ENCODE assay signal across 11 cellular contexts in the genomic region with DNA sequence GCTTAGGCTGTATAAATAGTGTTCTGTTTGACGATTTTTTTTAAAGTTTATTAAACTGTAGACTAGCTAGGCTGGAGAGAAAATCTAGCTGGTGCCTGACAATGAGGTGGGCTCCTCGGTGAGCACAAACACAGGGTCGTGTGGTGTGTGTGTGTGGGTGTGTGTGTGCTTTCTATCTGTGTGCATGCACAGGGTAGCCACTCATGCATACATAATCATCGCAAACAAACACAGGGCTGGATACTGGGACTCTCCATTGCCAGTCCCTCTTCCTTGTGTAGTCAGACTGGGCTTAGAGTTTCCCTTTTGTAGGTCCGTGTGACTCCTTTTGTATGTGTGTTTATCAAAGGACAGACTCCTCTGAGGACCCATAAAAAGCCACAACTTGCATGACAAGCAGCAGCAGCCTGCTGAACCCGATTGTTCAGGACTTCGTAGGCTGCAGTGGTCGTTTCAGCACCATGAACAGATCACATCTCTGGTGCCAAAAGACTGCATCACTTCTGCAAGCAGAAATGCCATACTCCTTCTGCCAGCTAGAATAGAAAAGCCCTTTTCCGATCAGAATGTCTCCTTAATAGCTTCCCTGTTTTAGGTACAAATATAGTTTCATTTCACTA. TPM values are rescaled to one million over a fixed set of nuclear protein-coding genes. Genes with fewer than 3 reads are reported as not detected.
DNase-seq lines count a peak whose midpoint lies in the region; ATAC-seq and TF ChIP-seq lines count a peak whose summit lies in the region.
"Had no signal": no experiment of that assay in that cellular context is flagged by ENCODE, and none has a peak within 500 bp of the region (broad histone marks: within the 10 kb centered on the region; RNA-seq: fewer than 3 reads in every experiment).

No MANE protein-coding gene starts in this region.

- H3K9ac ChIP-seq in SK-N-SH, result no peak overlapping the region

- TF ChIP-seq EP300 in SK-N-SH (IDR thresholded peaks at IDR 0.05; ENCODE audit: borderline replicate concordance in 1 of 2, low read depth in 1 of 2, low read length in 1 of 2), result no peak

- CTCF ChIA-PET in SK-N-SH (lab: Yijun Ruan, JAX), result interaction anchor here (0.7 to 1.4 kb wide), 4 partner anchors 15 to 735 kb away, joined by 3 to 5 read pairs (median 4); no protein-coding TSS in a partner anchor

- no peak overlapping the region for H2AFZ ChIP-seq in SK-N-SH (ENCODE audit: low read depth)

- H3K9me2 ChIP-seq in SK-N-SH, result no peaks in the 10 kb centered on the region

- H3K79me2 ChIP-seq in SK-N-SH (ENCODE audit: insufficient read depth), result no peaks in the 10 kb centered on the region

- H3K4me1 ChIP-seq in SK-N-SH (ENCODE audit: control insufficient read depth in 1 of 2, insufficient read depth in 2 of 2, low read depth in 1 of 2, low read length in 1 of 2), result peaks cover 0 to 33% of the 10 kb centered on the region in 2 experiments; a peak in 2 of 4 replicates
- H3K4me1 ChIP-seq: prostate gland had no signal

- no peak for TF ChIP-seq RAD21 in SK-N-SH (IDR thresholded peaks at IDR 0.05; ENCODE audit: low read length)

- peak overlapping the region in 1 of 2 experiments; percentile 29; a peak in 1 of 4 replicates for H3K27ac ChIP-seq in SK-N-SH (ENCODE audit: low read depth in 2 of 2, low read length in 1 of 2)
- H3K27ac ChIP-seq: prostate gland had no signal

- WGBS in SK-N-SH (ENCODE audit: low lambda C conversion rate), result 1% methylated on average over 9 of the region's 9 CpGs

- ATAC-seq in HG03565 (IDR thresholded peaks at IDR 0.05; ENCODE audit: unreplicated experiment), result no peak
- ATAC-seq: stimulated activated naive B cell treated with anti-CD40 and anti-IgM and Interleukin-4, amounts not matched to agents 10 μg/mL and 1 μg/mL and 100 μg/mL, for 72 hours had no signal

- no peaks in the 10 kb centered on the region for H3K9me3 ChIP-seq in SK-N-SH
- H3K9me3 ChIP-seq: prostate gland had no signal

- no peaks in the 10 kb centered on the region for H3K36me3 ChIP-seq in SK-N-SH (replicated peaks in 1 of 2; ENCODE audit: control insufficient read depth in 1 of 2, insufficient read depth in 2 of 2, low read length in 1 of 2)
- H3K36me3 ChIP-seq: prostate gland had no signal

- H3K4me3 ChIP-seq in SK-N-SH (ENCODE audit: low read depth in 2 of 2, low read length in 1 of 2), result peak overlapping the region in 1 of 2 experiments; percentile 46; a peak in 1 of 4 replicates
- H3K4me3 ChIP-seq in fibroblast of villous mesenchyme (ENCODE audit: low read depth, low read length), result no peak overlapping the region

- DNase-seq in NCI-H345 (lab: John Stamatoyannopoulos, UW) (peak; percentile 25), NCI-H345 treated with DMSO at 0.1 percent for 48 hours (lab: John Stamatoyannopoulos, UW; ENCODE audit: unreplicated experiment) (no peak), SK-N-SH (peak; percentile 58), fibroblast of villous mesenchyme (ENCODE audit: low read depth) (peak; percentile 0), superior temporal gyrus (ENCODE audit: extremely low spot score) (peak; percentile 57), NCI-H2107 treated with DMSO at 0.1 percent for 48 hours (lab: John Stamatoyannopoulos, UW; ENCODE audit: unreplicated experiment) (no peak), OCI-M2 (lab: John Stamatoyannopoulos, UW; ENCODE audit: unreplicated experiment) (no peak)
- DNase-seq: stimulated activated naive B cell treated with anti-CD40 and anti-IgM and Interleukin-4, amounts not matched to agents 10 μg/mL and 1 μg/mL and 100 μg/mL, for 72 hours; T-helper 1 cell had no signal

- POLR2A ChIA-PET in SK-N-SH (lab: Yijun Ruan, JAX), result interaction anchor here (1.2 kb wide), 1 partner anchor 13 kb away, joined by 3 read pairs; no protein-coding TSS in a partner anchor

- H3F3A ChIP-seq in SK-N-SH (replicated peaks; ENCODE audit: insufficient read depth), result no peaks in the 10 kb centered on the region

- H4K20me1 ChIP-seq in SK-N-SH (ENCODE audit: insufficient read depth), result no peaks in the 10 kb centered on the region

- TF ChIP-seq CTCF in SK-N-SH (IDR thresholded peaks at IDR 0.05) (no peak), fibroblast of villous mesenchyme (IDR thresholded peaks at IDR 0.05; ENCODE audit: insufficient read depth, low read depth, low read length) (no peak)

- peaks cover 49% of the 10 kb centered on the region for H3K27me3 ChIP-seq in SK-N-SH (ENCODE audit: insufficient read depth)

- H3K4me2 ChIP-seq in SK-N-SH, result no peak overlapping the region

TF ChIP-seq in SK-N-SH, 30 proteins besides CTCF, POLR2A, EP300 and RAD21:
- TF ChIP-seq POLR2AphosphoS5 (IDR thresholded peaks at IDR 0.05; ENCODE audit: low read depth, low read length) (no peak), EZH2phosphoT487 (IDR thresholded peaks at IDR 0.05; ENCODE audit: borderline replicate concordance, low read depth) (no peak), SMC3 (IDR thresholded peaks at IDR 0.05; ENCODE audit: low read depth, low read length) (no peak)
- TF ChIP-seq, protein P1, sequence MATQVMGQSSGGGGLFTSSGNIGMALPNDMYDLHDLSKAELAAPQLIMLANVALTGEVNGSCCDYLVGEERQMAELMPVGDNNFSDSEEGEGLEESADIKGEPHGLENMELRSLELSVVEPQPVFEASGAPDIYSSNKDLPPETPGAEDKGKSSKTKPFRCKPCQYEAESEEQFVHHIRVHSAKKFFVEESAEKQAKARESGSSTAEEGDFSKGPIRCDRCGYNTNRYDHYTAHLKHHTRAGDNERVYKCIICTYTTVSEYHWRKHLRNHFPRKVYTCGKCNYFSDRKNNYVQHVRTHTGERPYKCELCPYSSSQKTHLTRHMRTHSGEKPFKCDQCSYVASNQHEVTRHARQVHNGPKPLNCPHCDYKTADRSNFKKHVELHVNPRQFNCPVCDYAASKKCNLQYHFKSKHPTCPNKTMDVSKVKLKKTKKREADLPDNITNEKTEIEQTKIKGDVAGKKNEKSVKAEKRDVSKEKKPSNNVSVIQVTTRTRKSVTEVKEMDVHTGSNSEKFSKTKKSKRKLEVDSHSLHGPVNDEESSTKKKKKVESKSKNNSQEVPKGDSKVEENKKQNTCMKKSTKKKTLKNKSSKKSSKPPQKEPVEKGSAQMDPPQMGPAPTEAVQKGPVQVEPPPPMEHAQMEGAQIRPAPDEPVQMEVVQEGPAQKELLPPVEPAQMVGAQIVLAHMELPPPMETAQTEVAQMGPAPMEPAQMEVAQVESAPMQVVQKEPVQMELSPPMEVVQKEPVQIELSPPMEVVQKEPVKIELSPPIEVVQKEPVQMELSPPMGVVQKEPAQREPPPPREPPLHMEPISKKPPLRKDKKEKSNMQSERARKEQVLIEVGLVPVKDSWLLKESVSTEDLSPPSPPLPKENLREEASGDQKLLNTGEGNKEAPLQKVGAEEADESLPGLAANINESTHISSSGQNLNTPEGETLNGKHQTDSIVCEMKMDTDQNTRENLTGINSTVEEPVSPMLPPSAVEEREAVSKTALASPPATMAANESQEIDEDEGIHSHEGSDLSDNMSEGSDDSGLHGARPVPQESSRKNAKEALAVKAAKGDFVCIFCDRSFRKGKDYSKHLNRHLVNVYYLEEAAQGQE (IDR thresholded peaks at IDR 0.05; ENCODE audit: low read depth, low read length), result peak; percentile 91
TF ChIP-seq in SK-N-SH: peak in this region for 1.

RNA-seq across cellular contexts. Expression of a gene that starts 0.9 kb away (rescaled TPM):
- not detected in 2 replicates for polyA plus RNA-seq in SK-N-SH (2012; rRNA removed)
- 0.01 and 0.03 TPM in 2 replicates for polyA plus RNA-seq in SK-N-SH (2012; cell fraction: cytosol; rRNA removed)
- not detected in 2 replicates for polyA plus RNA-seq in SK-N-SH (2012; cell fraction: nucleus; rRNA removed)
- total RNA-seq in fibroblast of villous mesenchyme, result not detected in 2 replicates

Comparison
In these comparisons a context has a peak if more than half of its experiments do, and no peak if none do; other contexts are left out.
1. DNase-seq: peak in NCI-H345 (single experiment), SK-N-SH (single experiment), fibroblast of villous mesenchyme (single experiment) and superior temporal gyrus (single experiment); none in NCI-H345 treated with DMSO at 0.1 percent for 48 hours (single experiment), NCI-H2107 treated with DMSO at 0.1 percent for 48 hours (single experiment) and OCI-M2 (single experiment).